17 cellular contexts compared by ENCODE assay signal in the genomic region with DNA sequence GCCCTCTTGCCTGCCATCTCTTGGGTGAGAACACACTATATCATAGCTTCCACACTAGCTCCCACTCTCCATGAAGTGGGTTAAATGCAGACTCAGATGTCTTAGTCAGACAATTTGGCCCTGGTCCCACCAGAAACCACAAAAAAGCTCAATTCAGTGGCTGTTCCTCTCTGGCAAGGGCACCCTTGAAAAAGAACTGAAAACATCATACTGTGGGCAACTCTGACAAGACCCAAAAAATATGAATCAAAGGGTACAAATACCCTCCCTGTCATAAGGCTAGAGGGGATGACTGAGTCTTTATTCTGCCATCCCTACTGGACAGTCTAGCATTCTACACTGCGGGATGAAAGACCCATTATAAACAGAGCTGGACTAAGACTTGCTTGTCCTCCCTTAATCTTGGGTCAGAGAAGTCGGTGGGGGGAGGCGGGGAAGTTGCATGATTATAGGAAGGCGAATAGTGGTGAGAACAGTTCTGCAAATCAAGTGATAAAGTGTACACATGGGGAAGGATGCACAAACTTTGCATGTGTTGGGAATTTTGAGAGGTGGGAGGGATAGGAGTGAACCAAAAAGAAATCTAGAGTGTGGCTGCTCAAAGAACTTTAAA.
DNase-seq lines count a peak whose midpoint lies in the region; ATAC-seq and FAIRE-seq lines count a peak whose summit lies in the region.
"Had no signal": no experiment of that assay in that cellular context is flagged by ENCODE, and none has a peak within 500 bp of the region (broad histone marks: within the 10 kb centered on the region; RNA-seq: fewer than 3 reads in every experiment).

No MANE protein-coding gene starts in this region.

- H2BK12ac ChIP-seq in neuronal stem cell (ENCODE audit: low read length), result no peak overlapping the region

- H3K36me3 ChIP-seq in SJCRH30 (no peaks in the 10 kb centered on the region), neuronal stem cell (replicated peaks in 1 of 2; ENCODE audit: control insufficient read depth in 2 of 2, insufficient read depth in 2 of 2, low read length in 2 of 2) (no peaks in the 10 kb centered on the region)
- H3K36me3 ChIP-seq: BLaER1 treated with 17β-estradiol and CSF1 and Interleukin-3, amounts not matched to agents 10 nM and 100 nM had no signal

- no peak for FAIRE-seq in GM19239 (lab: Jason Lieb, UNC)
- FAIRE-seq: G401.6, GM18507 had no signal

- H3K27ac ChIP-seq in SJCRH30 (no peak overlapping the region), neuronal stem cell (replicated peaks; ENCODE audit: low read length) (no peak overlapping the region)
- H3K27ac ChIP-seq: BLaER1 treated with 17β-estradiol and CSF1 and Interleukin-3, amounts not matched to agents 10 nM and 100 nM had no signal

- intact Hi-C loops in activated naive CD4-positive, alpha-beta T cell treated with anti-CD3 and anti-CD28 coated beads for 36 hours (cut with micrococcal nuclease), result no loop called here

- H3K27ac Mint-ChIP-seq in activated naive CD4-positive, alpha-beta T cell treated with anti-CD3 and anti-CD28 coated beads for 36 hours, result no peak overlapping the region
- H3K27ac Mint-ChIP-seq: stimulated activated memory B cell treated with anti-CD40 and anti-IgM and Interleukin-4, amounts not matched to agents 10 μg/mL and 1 μg/mL and 100 μg/mL, for 72 hours had no signal

- no peaks in the 10 kb centered on the region for H3K9me3 Mint-ChIP-seq in activated naive CD4-positive, alpha-beta T cell treated with anti-CD3 and anti-CD28 coated beads for 36 hours
- H3K9me3 Mint-ChIP-seq: stimulated activated memory B cell treated with anti-CD40 and anti-IgM and Interleukin-4, amounts not matched to agents 10 μg/mL and 1 μg/mL and 100 μg/mL, for 72 hours had no signal

- H3K18ac ChIP-seq in neuronal stem cell (ENCODE audit: low read length), result no peak overlapping the region

- H3K9ac ChIP-seq in neuronal stem cell (ENCODE audit: low read depth, low read length, poor library complexity), result no peak overlapping the region
- H3K9ac ChIP-seq: BLaER1 treated with 17β-estradiol and CSF1 and Interleukin-3, amounts not matched to agents 10 nM and 100 nM had no signal

- H3K14ac ChIP-seq in neuronal stem cell (ENCODE audit: low read length), result no peak overlapping the region

- H2BK5ac ChIP-seq in neuronal stem cell (ENCODE audit: low read length), result no peak overlapping the region

- H3K4me3 Mint-ChIP-seq in activated naive CD4-positive, alpha-beta T cell treated with anti-CD3 and anti-CD28 coated beads for 36 hours, result no peak overlapping the region
- H3K4me3 Mint-ChIP-seq: stimulated activated memory B cell treated with anti-CD40 and anti-IgM and Interleukin-4, amounts not matched to agents 10 μg/mL and 1 μg/mL and 100 μg/mL, for 72 hours had no signal

- H3K4ac ChIP-seq in neuronal stem cell (ENCODE audit: low read length), result no peak overlapping the region

- CTCF ChIA-PET in activated naive CD4-positive, alpha-beta T cell treated with anti-CD3 and anti-CD28 coated beads for 36 hours (lab: Charles Lee), result no interaction called here

- no peak overlapping the region for H2BK15ac ChIP-seq in neuronal stem cell (ENCODE audit: low read length)

- no CpG with 5 or more reads among the region's 4 CpGs for WGBS in neuronal stem cell (ENCODE audit: extremely low coverage in 2 of 2, insufficient read length in 2 of 2, insufficient replicate concordance in 1 of 2), 2 donors

- no peak overlapping the region for H3K4me2 ChIP-seq in neuronal stem cell (ENCODE audit: insufficient read depth, low read length, poor library complexity, severe bottlenecking)

- no peaks in the 10 kb centered on the region for H3K27me3 ChIP-seq in SJCRH30
- H3K27me3 ChIP-seq in neuronal stem cell (ENCODE audit: control insufficient read depth in 3 of 3, insufficient read depth in 3 of 3, low read depth in 1 of 3, low read length in 3 of 3), result no peaks in the 10 kb centered on the region

- no peak overlapping the region for H4K8ac ChIP-seq in neuronal stem cell (ENCODE audit: low read depth, low read length)

- H2BK120ac ChIP-seq in neuronal stem cell (ENCODE audit: low read depth, low read length), result no peak overlapping the region

- H2AK5ac ChIP-seq in neuronal stem cell (ENCODE audit: low read depth, low read length), result no peak overlapping the region

- H3K36me3 Mint-ChIP-seq in activated naive CD4-positive, alpha-beta T cell treated with anti-CD3 and anti-CD28 coated beads for 36 hours (ENCODE audit: low read depth), result no peaks in the 10 kb centered on the region
- H3K36me3 Mint-ChIP-seq: stimulated activated memory B cell treated with anti-CD40 and anti-IgM and Interleukin-4, amounts not matched to agents 10 μg/mL and 1 μg/mL and 100 μg/mL, for 72 hours had no signal

- no peaks in the 10 kb centered on the region for H3K79me1 ChIP-seq in neuronal stem cell (ENCODE audit: low read depth, low read length)

- H3K9me3 ChIP-seq in SJCRH30 (replicated peaks) (no peaks in the 10 kb centered on the region), neuronal stem cell (replicated peaks in 1 of 2; ENCODE audit: control insufficient read depth in 2 of 2, insufficient read depth in 1 of 2, low read depth in 1 of 2, low read length in 2 of 2) (no peaks in the 10 kb centered on the region)

- no peak for ATAC-seq in GM18861 (IDR thresholded peaks at IDR 0.05; ENCODE audit: unreplicated experiment)
- ATAC-seq: HCT116; stimulated activated memory B cell treated with anti-CD40 and anti-IgM and Interleukin-4, amounts not matched to agents 10 μg/mL and 1 μg/mL and 100 μg/mL, for 72 hours had no signal

- H3K23ac ChIP-seq in neuronal stem cell (ENCODE audit: low read depth, low read length, poor library complexity), result no peak overlapping the region

- H3K27me3 Mint-ChIP-seq in activated naive CD4-positive, alpha-beta T cell treated with anti-CD3 and anti-CD28 coated beads for 36 hours (ENCODE audit: low read depth), result peaks cover 6% of the 10 kb centered on the region
- H3K27me3 Mint-ChIP-seq: stimulated activated memory B cell treated with anti-CD40 and anti-IgM and Interleukin-4, amounts not matched to agents 10 μg/mL and 1 μg/mL and 100 μg/mL, for 72 hours had no signal

- no peak overlapping the region for H3K4me3 ChIP-seq in SJCRH30
- no peak overlapping the region for H3K4me3 ChIP-seq in neuronal stem cell (ENCODE audit: low read length in 2 of 2)
- H3K4me3 ChIP-seq: BLaER1 treated with 17β-estradiol and CSF1 and Interleukin-3, amounts not matched to agents 10 nM and 100 nM had no signal

- DNase-seq in GM03348 (ENCODE audit: low spot score), result peak; percentile 7
- peak; percentile 4 to 17 for DNase-seq in SJCRH30
- peak; percentile 23 for DNase-seq in epidermal melanocyte (ENCODE audit: insufficient read length, low spot score)
- peak; percentile 83 for DNase-seq in pons (ENCODE audit: low spot score)
- DNase-seq in neuronal stem cell (ENCODE audit: low spot score), result no peak
- DNase-seq in GM19239 (ENCODE audit: insufficient read length, low spot score), result no peak
- DNase-seq in activated naive CD4-positive, alpha-beta T cell treated with anti-CD3 and anti-CD28 coated beads for 36 hours, result no peak
- DNase-seq: activated CD4-positive, alpha-beta T cell treated with anti-CD3 and anti-CD28 coated beads, Interleukin-2, amount 50 U/mL, for 48 hours; kidney glomerular epithelial cell; NCI-H1105 treated with DMSO at 0.1 percent for 48 hours; stimulated activated CD4-positive, alpha-beta T cell treated with anti-CD3 and anti-CD28 coated beads, Interleukin-4, amount 100 ng/mL, for 1 hour had no signal

- no peak overlapping the region for H4K91ac ChIP-seq in neuronal stem cell (ENCODE audit: low read depth, low read length, poor library complexity)

- H3K4me1 Mint-ChIP-seq in activated naive CD4-positive, alpha-beta T cell treated with anti-CD3 and anti-CD28 coated beads for 36 hours (ENCODE audit: low read depth), result no peaks in the 10 kb centered on the region
- H3K4me1 Mint-ChIP-seq: stimulated activated memory B cell treated with anti-CD40 and anti-IgM and Interleukin-4, amounts not matched to agents 10 μg/mL and 1 μg/mL and 100 μg/mL, for 72 hours had no signal

- no peaks in the 10 kb centered on the region for H3K4me1 ChIP-seq in SJCRH30
- no peaks in the 10 kb centered on the region for H3K4me1 ChIP-seq in neuronal stem cell (ENCODE audit: control insufficient read depth in 2 of 2, insufficient read depth in 1 of 2, low read depth in 1 of 2, low read length in 2 of 2)

- H2AFZ ChIP-seq in neuronal stem cell (ENCODE audit: low read length), result no peak overlapping the region

Comparison
In these comparisons a context has a peak if more than half of its experiments do, and no peak if none do; other contexts are left out.
1. DNase-seq: peak in GM03348 (single experiment), SJCRH30 (2 of 2), epidermal melanocyte (single experiment) and pons (single experiment); none in neuronal stem cell (single experiment), GM19239 (single experiment) and activated naive CD4-positive, alpha-beta T cell treated with anti-CD3 and anti-CD28 coated beads for 36 hours (single experiment).